In the genomic region with DNA sequence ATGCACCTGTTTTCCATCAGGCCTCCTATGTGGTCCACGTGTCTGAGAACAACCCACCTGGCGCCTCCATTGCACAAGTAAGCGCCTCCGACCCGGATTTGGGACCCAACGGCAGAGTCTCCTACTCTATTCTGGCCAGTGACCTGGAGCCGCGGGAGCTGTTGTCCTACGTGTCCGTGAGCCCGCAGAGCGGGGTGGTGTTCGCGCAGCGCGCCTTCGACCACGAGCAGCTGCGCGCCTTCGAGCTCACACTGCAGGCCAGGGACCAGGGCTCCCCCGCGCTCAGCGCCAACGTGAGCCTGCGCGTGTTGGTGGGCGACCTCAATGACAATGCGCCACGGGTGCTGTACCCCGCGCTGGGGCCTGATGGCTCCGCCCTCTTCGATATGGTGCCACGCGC, we compare ENCODE assay signal across 4 cellular contexts. TPM values are rescaled to one million over a fixed set of nuclear protein-coding genes. Genes with fewer than 3 reads are reported as not detected.
"Had no signal": no experiment of that assay in that cellular context is flagged by ENCODE, and none has a peak within 500 bp of the region (broad histone marks: within the 10 kb centered on the region; RNA-seq: fewer than 3 reads in every experiment).

No MANE protein-coding gene starts in this region.

- ATAC-seq: GM12878 had no signal

- DNase-seq: GDM1, GF-D8 had no signal

- H3K4me3 ChIP-seq: GM12878 had no signal

RNA-seq across cellular contexts. Expression of a gene that starts 1.7 kb away (rescaled TPM):
- total RNA-seq: G401 had no signal

RNA-seq across cellular contexts. Expression of a gene that starts 3.2 kb away (rescaled TPM):
- total RNA-seq: G401 had no signal

RNA-seq across cellular contexts. Expression of a gene that starts 8.0 kb away (rescaled TPM):
- total RNA-seq: G401 had no signal

RNA-seq across cellular contexts. Expression of a gene that starts 8.2 kb away (rescaled TPM):
- total RNA-seq: G401 had no signal
